In the genomic region with DNA sequence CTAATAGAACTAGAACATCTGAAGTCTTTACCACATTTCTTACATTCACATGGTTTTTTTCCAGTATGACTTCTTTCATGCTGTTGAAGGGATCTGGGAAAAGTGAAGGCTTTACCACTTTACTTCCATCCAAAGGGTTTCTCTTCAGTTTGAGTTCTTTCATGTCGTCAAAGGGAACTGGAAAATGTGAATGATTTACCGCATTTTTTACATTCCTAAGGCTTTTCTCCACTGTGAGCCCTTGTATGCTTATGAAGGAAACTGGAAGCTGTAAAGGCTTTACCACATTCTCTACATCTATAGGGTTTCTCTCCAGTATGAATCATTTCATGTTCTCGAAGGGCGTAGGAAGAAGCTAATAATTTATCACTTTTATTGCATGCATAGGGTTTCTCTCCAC, we compare ENCODE assay signal across 16 cellular contexts. TPM values are rescaled to one million over a fixed set of nuclear protein-coding genes. Genes with fewer than 3 reads are reported as not detected.
DNase-seq lines count a peak whose midpoint lies in the region; ATAC-seq, FAIRE-seq and TF ChIP-seq lines count a peak whose summit lies in the region.
"Had no signal": no experiment of that assay in that cellular context is flagged by ENCODE, and none has a peak within 500 bp of the region (broad histone marks: within the 10 kb centered on the region; RNA-seq: fewer than 3 reads in every experiment).

No MANE protein-coding gene starts in this region.

- H3K9me3 ChIP-seq in neuronal stem cell (replicated peaks in 1 of 2; ENCODE audit: control insufficient read depth in 2 of 2, insufficient read depth in 1 of 2, low read depth in 1 of 2, low read length in 2 of 2) (peaks cover 0 to 22% of the 10 kb centered on the region in 2 donors), ascending aorta (no peaks in the 10 kb centered on the region)
- H3K9me3 ChIP-seq: HAP-1, MG63 had no signal

- no peaks in the 10 kb centered on the region for H3K79me1 ChIP-seq in neuronal stem cell (ENCODE audit: low read depth, low read length)

- no peak overlapping the region for H3K23ac ChIP-seq in neuronal stem cell (ENCODE audit: low read depth, low read length, poor library complexity)

- H3K4me1 ChIP-seq in neuronal stem cell (ENCODE audit: control insufficient read depth in 2 of 2, insufficient read depth in 1 of 2, low read depth in 1 of 2, low read length in 2 of 2) (peaks cover 2 to 5% of the 10 kb centered on the region in 2 donors), ascending aorta (no peaks in the 10 kb centered on the region)

- intact Hi-C loops in ascending aorta (cut with DNase I): no loop called here

- H3K4me3 ChIP-seq in neuronal stem cell (ENCODE audit: low read length in 2 of 2) (no peak overlapping the region), ascending aorta (no peak overlapping the region)
- H3K4me3 ChIP-seq: HAP-1, MG63 had no signal

- H3K36me3 ChIP-seq in neuronal stem cell (replicated peaks in 1 of 2; ENCODE audit: control insufficient read depth in 2 of 2, insufficient read depth in 2 of 2, low read length in 2 of 2) (peaks cover 0 to 37% of the 10 kb centered on the region in 2 donors), ascending aorta (peaks cover 56 to 64% of the 10 kb centered on the region in 2 donors)

- H2BK15ac ChIP-seq in neuronal stem cell (ENCODE audit: low read length): no peak overlapping the region

- FAIRE-seq in RCC 7860 (lab: Jason Lieb, UNC): peak; percentile 97
- FAIRE-seq: islet of Langerhans had no signal

- no CpG with 5 or more reads among the region's 4 CpGs for whole genome bisulfite sequencing in neuronal stem cell (ENCODE audit: extremely low coverage in 2 of 2, insufficient read length in 2 of 2, insufficient replicate concordance in 1 of 2), 2 donors

- DNase-seq in EL (peak; percentile 79), RCC 7860 (ENCODE audit: low spot score) (peak; percentile 86), fibroblast of the conjunctiva (ENCODE audit: low read depth) (peak; percentile 6), neuronal stem cell (ENCODE audit: low spot score) (peak; percentile 48), ascending aorta (ENCODE audit: low spot score in 2 of 2) (no peak)
- no peak for DNase-seq in activated CD4-positive, alpha-beta T cell treated with anti-CD3 and anti-CD28 coated beads, Interleukin-2, amount 50 U/mL, for 1 hour
- DNase-seq: CD4-positive, CD25-positive, alpha-beta regulatory T cell; effector memory CD4-positive, alpha-beta T cell; MG63; NCI-H446; RPMI8226; stimulated activated naive CD4-positive, alpha-beta T cell treated with Interleukin-2 at 50 U/mL for 16 hours had no signal

- no peaks in the 10 kb centered on the region for H3K27me3 ChIP-seq in neuronal stem cell (ENCODE audit: control insufficient read depth in 3 of 3, insufficient read depth in 3 of 3, low read depth in 1 of 3, low read length in 3 of 3)
- H3K27me3 ChIP-seq in ascending aorta: no peaks in the 10 kb centered on the region
- H3K27me3 ChIP-seq: MG63 had no signal

- H2BK120ac ChIP-seq in neuronal stem cell (ENCODE audit: low read depth, low read length): no peak overlapping the region

- TF ChIP-seq CTCF in ascending aorta (IDR thresholded peaks at IDR 0.05): no peak

- no peak overlapping the region for H2AK5ac ChIP-seq in neuronal stem cell (ENCODE audit: low read depth, low read length)

- H3K14ac ChIP-seq in neuronal stem cell (ENCODE audit: low read length): no peak overlapping the region

- no peak overlapping the region for H3K9ac ChIP-seq in neuronal stem cell (ENCODE audit: low read depth, low read length, poor library complexity)

- ATAC-seq in GM18519 (IDR thresholded peaks at IDR 0.05; ENCODE audit: low FRiP score, unreplicated experiment) (no peak), GM18907 (IDR thresholded peaks at IDR 0.05; ENCODE audit: unreplicated experiment) (no peak)

- H2BK12ac ChIP-seq in neuronal stem cell (ENCODE audit: low read length): no peak overlapping the region

- H3K4me2 ChIP-seq in neuronal stem cell (ENCODE audit: insufficient read depth, low read length, poor library complexity, severe bottlenecking): no peak overlapping the region

- H3K18ac ChIP-seq in neuronal stem cell (ENCODE audit: low read length): no peak overlapping the region

- H2AFZ ChIP-seq in neuronal stem cell (ENCODE audit: low read length): no peak overlapping the region

- no peak overlapping the region for H4K8ac ChIP-seq in neuronal stem cell (ENCODE audit: low read depth, low read length)

- no peak overlapping the region for H2BK5ac ChIP-seq in neuronal stem cell (ENCODE audit: low read length)

- no peak overlapping the region for H3K4ac ChIP-seq in neuronal stem cell (ENCODE audit: low read length)

- H4K91ac ChIP-seq in neuronal stem cell (ENCODE audit: low read depth, low read length, poor library complexity): no peak overlapping the region

- H3K27ac ChIP-seq in neuronal stem cell (replicated peaks; ENCODE audit: low read length): no peak overlapping the region
- H3K27ac ChIP-seq in ascending aorta: no peak overlapping the region

RNA-seq across cellular contexts. Expression of gene NBEAL1, which starts 46.7 kb away (rescaled TPM):
- 11.4 TPM for polyA plus RNA-seq in neuronal stem cell (2013, experiment 1 of 2)
- polyA plus RNA-seq in neuronal stem cell (2013, experiment 2 of 2): 12.4 TPM
- total RNA-seq in ascending aorta: 33.0 TPM

Comparison
In these comparisons a context has a peak if more than half of its experiments do, and no peak if none do; other contexts are left out.
1. DNase-seq: peak in EL (single experiment), RCC 7860 (single experiment), fibroblast of the conjunctiva (single experiment) and neuronal stem cell (single experiment); none in activated CD4-positive, alpha-beta T cell treated with anti-CD3 and anti-CD28 coated beads, Interleukin-2, amount 50 U/mL, for 1 hour (single experiment) and ascending aorta (0 of 2).